Comparison of ENCODE assay signal across 8 cellular contexts in the genomic region with DNA sequence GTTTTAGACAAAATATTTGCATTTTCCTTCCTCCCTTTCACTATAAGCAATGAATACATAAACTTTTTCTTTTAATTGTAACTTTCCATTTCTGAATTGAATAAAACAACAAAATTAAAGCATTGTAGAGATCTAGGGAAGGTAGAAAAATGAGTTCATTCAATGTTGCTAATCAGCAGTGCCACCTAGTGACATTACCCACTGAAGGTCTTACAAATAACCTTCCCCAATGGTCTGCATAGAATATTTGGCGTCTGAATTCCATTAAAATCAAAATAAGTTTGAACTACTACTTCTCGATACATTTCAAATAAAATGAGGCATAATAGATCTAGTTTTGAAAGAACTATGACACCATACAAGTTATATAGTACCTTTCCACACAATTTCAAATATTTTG. TPM values are rescaled to one million over a fixed set of nuclear protein-coding genes. Genes with fewer than 3 reads are reported as not detected.
A peak's percentile ranks its signal among the peaks of the same experiment; 100 is the strongest.
DNase-seq lines count a peak whose midpoint lies in the region; ATAC-seq and TF ChIP-seq lines count a peak whose summit lies in the region.

No MANE protein-coding gene starts in this region.

- H3K27me3 Mint-ChIP-seq in memory B cell (no peaks in the 10 kb centered on the region), CD14-positive monocyte (ENCODE audit: low read depth in 3 of 3) (no peaks in the 10 kb centered on the region)

- no peak for ATAC-seq in memory B cell (ENCODE audit: low read depth)
- ATAC-seq in HG03521 (IDR thresholded peaks at IDR 0.05; ENCODE audit: unreplicated experiment) = no peak
- ATAC-seq in HG02678 (IDR thresholded peaks at IDR 0.05; ENCODE audit: unreplicated experiment) = no peak

- H3K27ac Mint-ChIP-seq in memory B cell (peak overlapping the region; percentile 1), CD14-positive monocyte (no peak overlapping the region)

- no peak overlapping the region for H3K4me3 ChIP-seq in astrocyte of the cerebellum (ENCODE audit: low read depth, low read length)

- in situ Hi-C loops in astrocyte of the cerebellum (cut with HindIII; ENCODE audit: low sequenced_read_pairs) = loop anchor here (25.0 kb wide), 1 partner anchor 788 kb away; no protein-coding TSS in a partner anchor

- DNase-seq in Daoy (ENCODE audit: low read depth) (peak; percentile 11), Kasumi-1 (lab: John Stamatoyannopoulos, UW) (peak; percentile 32 to 61), astrocyte of the cerebellum (ENCODE audit: low read depth) (peak; percentile 23), memory B cell (ENCODE audit: low spot score in 2 of 2) (no peak), T-helper 9 cell (no peak), CD14-positive monocyte (ENCODE audit: low spot score) (no peak)

- intact Hi-C loops in CD14-positive monocyte (cut with micrococcal nuclease) = no loop called here

- peaks cover 48% of the 10 kb centered on the region for H3K36me3 Mint-ChIP-seq in memory B cell
- peaks cover 68 to 84% of the 10 kb centered on the region in 2 donors for H3K36me3 Mint-ChIP-seq in CD14-positive monocyte

- H3K4me1 Mint-ChIP-seq in memory B cell = no peaks in the 10 kb centered on the region
- H3K4me1 Mint-ChIP-seq in CD14-positive monocyte = no peaks in the 10 kb centered on the region

- TF ChIP-seq CTCF in astrocyte of the cerebellum (IDR thresholded peaks at IDR 0.05; ENCODE audit: low read depth, low read length, missing control alignments) (peak; percentile 55), CD14-positive monocyte (IDR thresholded peaks at IDR 0.05) (no peak)

- H3K9me3 Mint-ChIP-seq in memory B cell (no peaks in the 10 kb centered on the region), CD14-positive monocyte (no peaks in the 10 kb centered on the region)

- H3K4me3 Mint-ChIP-seq in memory B cell (no peak overlapping the region), CD14-positive monocyte (no peak overlapping the region)

RNA-seq across cellular contexts. Expression of a gene that starts 19.6 kb away (rescaled TPM):
- 103 and 104 TPM in 2 replicates for total RNA-seq in Daoy (2014; rRNA removed; shearing (Covaris generic))
- polyA plus RNA-seq in CD14-positive monocyte = 10 to 100 TPM; 32.5 to 34.9 TPM

RNA-seq across cellular contexts. Expression of a gene that starts 32.3 kb away (rescaled TPM):
- total RNA-seq in Daoy (2014; rRNA removed; shearing (Covaris generic)) = 0.17 and 17.1 TPM in 2 replicates
- polyA plus RNA-seq in CD14-positive monocyte = 1 to 10 TPM; 4.7 to 6.4 TPM

Comparison
In these comparisons a context has a peak if more than half of its experiments do, and no peak if none do; other contexts are left out.
1. DNase-seq: peak in Daoy (single experiment), Kasumi-1 (2 of 2) and astrocyte of the cerebellum (single experiment); none in memory B cell (0 of 2), T-helper 9 cell (single experiment) and CD14-positive monocyte (single experiment).